In genomic region chr12:25615119-25615518, GRCh38 we compare ENCODE assay signal across 11 cellular contexts.
DNase-seq lines count a peak whose midpoint lies in the region; ATAC-seq and TF ChIP-seq lines count a peak whose summit lies in the region.
"Had no signal": no experiment of that assay in that cellular context is flagged by ENCODE, and none has a peak within 500 bp of the region (broad histone marks: within the 10 kb centered on the region; RNA-seq: fewer than 3 reads in every experiment).

No MANE protein-coding gene starts in this region.

- H3K9me3 ChIP-seq in mesenchymal stem cell (ENCODE audit: control insufficient read depth, low read length) = no peaks in the 10 kb centered on the region
- H3K9me3 ChIP-seq: thoracic aorta had no signal

- no peak for TF ChIP-seq CTCF in cardiac fibroblast (IDR thresholded peaks at IDR 0.05; ENCODE audit: low read depth, low read length)

- no peak overlapping the region for H3K4me2 ChIP-seq in mesenchymal stem cell (ENCODE audit: low read length, poor library complexity, severe bottlenecking)

- no peak overlapping the region for H2AFZ ChIP-seq in mesenchymal stem cell (ENCODE audit: low read depth, low read length)

- no peaks in the 10 kb centered on the region for H3K79me1 ChIP-seq in mesenchymal stem cell (replicated peaks; ENCODE audit: low read length, poor library complexity, severe bottlenecking)

- ATAC-seq in GM21390 (IDR thresholded peaks at IDR 0.05; ENCODE audit: unreplicated experiment) (no peak), HG03571 (IDR thresholded peaks at IDR 0.05; ENCODE audit: unreplicated experiment) (no peak)
- ATAC-seq: activated T-cell treated with anti-CD3 and anti-CD28 coated beads, Interleukin-2, amount 50 U/mL, for 4 hours had no signal

- H3K18ac ChIP-seq in mesenchymal stem cell (ENCODE audit: low read depth in 1 of 2, low read length in 2 of 2) = peak overlapping the region; percentile 54 to 79

- DNase-seq in EL = peak; percentile 84
- peak; percentile 1 for DNase-seq in NCI-H69 (lab: John Stamatoyannopoulos, UW)
- peak; percentile 87 to 93 for DNase-seq in cardiac fibroblast (ENCODE audit: low read depth in 2 of 2)
- DNase-seq in mesenchymal stem cell = peak; percentile 82
- no peak for DNase-seq in SIG-M5 treated with dmso at 0.1 percent for 504 hours (lab: John Stamatoyannopoulos, UW; ENCODE audit: unreplicated experiment)
- DNase-seq in occipital lobe (lab: John Stamatoyannopoulos, UW) = no peak
- DNase-seq: activated T-cell treated with anti-CD3 and anti-CD28 coated beads, Interleukin-2, amount 50 U/mL, for 4 hours; NCI-H2081 treated with DMSO at 0.1 percent for 48 hours had no signal

- no peak overlapping the region for H2AK5ac ChIP-seq in mesenchymal stem cell (ENCODE audit: low read length, severe bottlenecking)

- no peak overlapping the region for H3K23ac ChIP-seq in mesenchymal stem cell (ENCODE audit: low read length in 2 of 2)

- no peaks in the 10 kb centered on the region for H3K27me3 ChIP-seq in mesenchymal stem cell (ENCODE audit: control insufficient read depth in 1 of 2, insufficient read depth in 1 of 2, low read length in 2 of 2)

- no peak overlapping the region for H4K91ac ChIP-seq in mesenchymal stem cell (ENCODE audit: low read length)

- H2BK12ac ChIP-seq in mesenchymal stem cell (ENCODE audit: low read length in 2 of 2) = peak overlapping the region in 1 of 2 experiments; percentile 37

- peak overlapping the region; percentile 41 for H4K8ac ChIP-seq in mesenchymal stem cell (ENCODE audit: low read length)

- peak overlapping the region in 1 of 2 experiments; percentile 7 for H3K14ac ChIP-seq in mesenchymal stem cell (ENCODE audit: low read length in 2 of 2)

- no peak overlapping the region for H2BK15ac ChIP-seq in mesenchymal stem cell (ENCODE audit: low read depth, poor library complexity, severe bottlenecking)

- peak overlapping the region; percentile 72 for H3K9ac ChIP-seq in mesenchymal stem cell (ENCODE audit: low read length)

- H2BK5ac ChIP-seq in mesenchymal stem cell (ENCODE audit: low read depth, low read length, poor library complexity, severe bottlenecking) = no peak overlapping the region

- H3K4me1 ChIP-seq in mesenchymal stem cell (ENCODE audit: control insufficient read depth, insufficient read depth, low read depth, low read length) = peaks cover 2% of the 10 kb centered on the region

- H3K27ac ChIP-seq in mesenchymal stem cell (ENCODE audit: low read length, poor library complexity, severe bottlenecking) = no peak overlapping the region
- H3K27ac ChIP-seq: thoracic aorta had no signal

- no peaks in the 10 kb centered on the region for H3K36me3 ChIP-seq in mesenchymal stem cell (ENCODE audit: control insufficient read depth in 1 of 2, insufficient read depth in 2 of 2, low read depth in 1 of 2, low read length in 2 of 2)
- H3K36me3 ChIP-seq: thoracic aorta had no signal

- 63% methylated on average over 3 of the region's 3 CpGs for whole genome bisulfite sequencing in mesenchymal stem cell

- H3K4ac ChIP-seq in mesenchymal stem cell (ENCODE audit: low read depth in 1 of 2, low read length in 2 of 2) = no peak overlapping the region

- H3K4me3 ChIP-seq in cardiac fibroblast (replicated peaks in 1 of 2; ENCODE audit: low read depth in 2 of 2, low read length in 2 of 2) = no peak overlapping the region
- no peak overlapping the region for H3K4me3 ChIP-seq in mesenchymal stem cell (ENCODE audit: insufficient read depth in 1 of 2, low read depth in 1 of 2, low read length in 2 of 2)
- H3K4me3 ChIP-seq: thoracic aorta had no signal

- peak overlapping the region; percentile 1 for H2BK120ac ChIP-seq in mesenchymal stem cell (ENCODE audit: low read depth, low read length)

Comparison
In these comparisons a context has a peak if more than half of its experiments do, and no peak if none do; other contexts are left out.
1. DNase-seq: peak in EL (single experiment), NCI-H69 (single experiment), cardiac fibroblast (2 of 2) and mesenchymal stem cell (single experiment); none in SIG-M5 treated with dmso at 0.1 percent for 504 hours (single experiment) and occipital lobe (single experiment).